16 cellular contexts compared by ENCODE assay signal in genomic region chr11:126216526-126217305, GRCh38.
"Had no signal": no experiment of that assay in that cellular context is flagged by ENCODE, and none has a peak within 500 bp of the region (broad histone marks: within the 10 kb centered on the region; RNA-seq: fewer than 3 reads in every experiment).

No MANE protein-coding gene starts in this region.

- H3K27ac ChIP-seq: esophagus muscularis mucosa, thoracic aorta, upper lobe of right lung had no signal

- H3K27ac Mint-ChIP-seq: natural killer cell treated with Interleukin-12 subunit alpha and Interleukin-12 subunit beta and Interleukin-15 and Interleukin-18, amount 100 ng/mL, for 72 hours had no signal

- H3K36me3 Mint-ChIP-seq: natural killer cell treated with Interleukin-12 subunit alpha and Interleukin-12 subunit beta and Interleukin-15 and Interleukin-18, amount 100 ng/mL, for 72 hours had no signal

- H3K9me3 ChIP-seq: esophagus muscularis mucosa, thoracic aorta, upper lobe of right lung had no signal

- H3K36me3 ChIP-seq: esophagus muscularis mucosa, thoracic aorta, upper lobe of right lung had no signal

- H3K4me3 Mint-ChIP-seq: natural killer cell treated with Interleukin-12 subunit alpha and Interleukin-12 subunit beta and Interleukin-15 and Interleukin-18, amount 100 ng/mL, for 72 hours had no signal

- H3K27me3 Mint-ChIP-seq: natural killer cell treated with Interleukin-12 subunit alpha and Interleukin-12 subunit beta and Interleukin-15 and Interleukin-18, amount 100 ng/mL, for 72 hours had no signal

- ATAC-seq: natural killer cell treated with Interleukin-12 subunit alpha and Interleukin-12 subunit beta and Interleukin-15 and Interleukin-18, amount 100 ng/mL, for 72 hours; upper lobe of right lung had no signal

- H3K27me3 ChIP-seq: esophagus muscularis mucosa, upper lobe of right lung had no signal

- H3K4me3 ChIP-seq: esophagus muscularis mucosa, lung, thoracic aorta, upper lobe of right lung had no signal

- DNase-seq: activated CD4-positive, alpha-beta T cell treated with anti-CD3 and anti-CD28 coated beads, Interleukin-2, amount 50 U/mL, for 4 hours; activated CD4-positive, CD25-positive, alpha-beta regulatory T cell treated with anti-CD3 and anti-CD28 coated beads, Interleukin-2, amount 50 U/mL, for 72 hours; activated effector memory CD4-positive, alpha-beta T cell treated with Interleukin-2 at 50 U/mL for 16 hours; activated naive CD4-positive, alpha-beta T cell treated with anti-CD3 and anti-CD28 coated beads, Interleukin-2, amount 50 U/mL, for 16 hours; activated T-cell treated with anti-CD3 and anti-CD28 coated beads for 4 hours; dermis blood vessel endothelial cell; effector memory CD4-positive, alpha-beta T cell; hippocampal formation; islet precursor cell; posterior cingulate gyrus; retina; upper lobe of right lung had no signal

- H3K9me3 Mint-ChIP-seq: natural killer cell treated with Interleukin-12 subunit alpha and Interleukin-12 subunit beta and Interleukin-15 and Interleukin-18, amount 100 ng/mL, for 72 hours had no signal
